1 cellular context compared by ENCODE assay signal in genomic region chr9:110207071-110207923, GRCh38.
TF ChIP-seq lines count a peak whose summit lies in the region.

No MANE protein-coding gene starts in this region.

TF ChIP-seq in HepG2, 621 proteins besides CTCF, POLR2A, EP300 and RAD21 (continued from another document):
- peak; percentile 36; the same call in 1 of the 2 replicates for TF ChIP-seq ZNF687 (CRISPR knock-in tag; IDR thresholded peaks at IDR 0.05)
TF ChIP-seq in HepG2: peak in this region for 4.
